Comparison of ENCODE assay signal across 8 cellular contexts in the genomic region with DNA sequence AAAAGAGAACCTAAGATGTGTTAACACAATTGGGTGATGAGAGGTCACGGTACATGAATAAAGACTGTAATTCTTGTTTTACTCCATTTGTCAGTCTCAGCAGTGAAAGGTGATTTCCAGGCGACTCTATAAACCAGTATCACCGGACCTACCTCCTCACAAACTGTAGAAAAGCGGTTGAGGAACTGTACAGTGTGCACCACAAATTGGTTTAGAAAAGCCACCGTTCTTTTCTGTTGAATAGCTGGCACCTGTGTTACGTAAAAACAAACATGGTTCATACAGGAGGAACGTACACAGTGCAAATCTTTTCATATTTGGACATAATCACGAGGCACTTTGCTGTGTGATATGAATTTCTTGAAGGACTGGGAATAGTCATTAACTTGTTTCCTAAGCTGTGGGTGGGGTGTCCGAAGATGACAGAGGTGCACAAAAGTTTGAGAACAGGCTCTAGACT. TPM values are rescaled to one million over a fixed set of nuclear protein-coding genes. Genes with fewer than 3 reads are reported as not detected.
A peak's percentile ranks its signal among the peaks of the same experiment; 100 is the strongest.
DNase-seq lines count a peak whose midpoint lies in the region; ATAC-seq and TF ChIP-seq lines count a peak whose summit lies in the region.

No MANE protein-coding gene starts in this region.

- H3K36me3 ChIP-seq in endodermal cell (ENCODE audit: control insufficient read depth, insufficient read depth, low read length), result peaks cover 20% of the 10 kb centered on the region

- peak overlapping the region; percentile 91 for H3K4me3 ChIP-seq in endodermal cell (ENCODE audit: low read length)

- DNase-seq in NOMO-1 (lab: John Stamatoyannopoulos, UW; ENCODE audit: unreplicated experiment in 2 of 2), result peak; percentile 13 to 19
- no peak for DNase-seq in NOMO-1 treated with dmso at 0.1 percent for 144 hours (lab: John Stamatoyannopoulos, UW; ENCODE audit: unreplicated experiment)
- peak; percentile 7 for DNase-seq in RPMI8226
- no peak for DNase-seq in endodermal cell
- peak; percentile 45 for DNase-seq in naive B cell
- no peak for DNase-seq in hippocampal formation (lab: John Stamatoyannopoulos, UW)
- no peak for DNase-seq in inferior parietal cortex (ENCODE audit: extremely low spot score)

- H3K27ac Mint-ChIP-seq in endodermal cell (peak overlapping the region; percentile 94), naive B cell (peak overlapping the region; percentile 91 to 100 (median 99))

- peaks cover 10% of the 10 kb centered on the region for H3K4me1 ChIP-seq in endodermal cell (ENCODE audit: control insufficient read depth, insufficient read depth, low read length)

- ATAC-seq in HG02763 (IDR thresholded peaks at IDR 0.05; ENCODE audit: unreplicated experiment) (peak; percentile 30), naive B cell (ENCODE audit: low read depth in 2 of 2) (peak; percentile 56 to 68)

- 69 to 85% methylated on average over 9 of the region's 9 CpGs for WGBS in endodermal cell (ENCODE audit: insufficient coverage in 1 of 2, insufficient read length in 1 of 2), 2 experiments

- H3K9me3 ChIP-seq in endodermal cell (ENCODE audit: control insufficient read depth, low read length), result peaks cover 17% of the 10 kb centered on the region

- H3K27me3 Mint-ChIP-seq in endodermal cell (ENCODE audit: insufficient read depth) (no peaks in the 10 kb centered on the region), naive B cell (peaks cover 0 to 20% (median 8%) of the 10 kb centered on the region in 3 donors)

- no peak for TF ChIP-seq CTCF in endodermal cell (conservative IDR thresholded peaks at IDR 0.05)

- H3K4me3 Mint-ChIP-seq in endodermal cell (peak overlapping the region; percentile 95), naive B cell (peak overlapping the region; percentile 89 to 99 (median 98))

- H3K9ac ChIP-seq in endodermal cell (ENCODE audit: extremely low read depth, low read length, poor library complexity, severe bottlenecking), result peak overlapping the region; percentile 63

- no peak overlapping the region for H3K27ac ChIP-seq in endodermal cell (ENCODE audit: low read depth, low read length)

- no peaks in the 10 kb centered on the region for H3K27me3 ChIP-seq in endodermal cell (ENCODE audit: control insufficient read depth, insufficient read depth, low read length, poor library complexity, severe bottlenecking)

- H3K36me3 Mint-ChIP-seq in endodermal cell (ENCODE audit: low read depth), result peaks cover 18% of the 10 kb centered on the region
- H3K36me3 Mint-ChIP-seq in naive B cell, result peaks cover 8 to 14% of the 10 kb centered on the region in 2 donors

- H3K9me3 Mint-ChIP-seq in endodermal cell, result no peaks in the 10 kb centered on the region
- H3K9me3 Mint-ChIP-seq in naive B cell, result peaks cover 0 to 2% (median 0%) of the 10 kb centered on the region in 7 donors

- H3K4me1 Mint-ChIP-seq in endodermal cell (peaks cover 18% of the 10 kb centered on the region), naive B cell (peaks cover 26 to 39% (median 29%) of the 10 kb centered on the region in 3 donors)

RNA-seq across cellular contexts. Expression of gene WASHC3, which starts 0.7 kb away (rescaled TPM):
- total RNA-seq in endodermal cell, result 10 to 100 TPM; 18.4 to 18.8 TPM
- 20.1 TPM for polyA plus RNA-seq in endodermal cell (2013, experiment 1 of 2)
- 26.2 TPM for polyA plus RNA-seq in endodermal cell (2013, experiment 2 of 2)
- polyA plus RNA-seq in naive B cell (ENCODE audit: low read depth in 6 of 6), result 100 to 1,000 TPM in 5 of 6 donors, 10 to 100 TPM in 1; 77.8 to 146 (median 122) TPM

RNA-seq across cellular contexts. Expression of gene NUP37, which starts 58.8 kb away (rescaled TPM):
- total RNA-seq in endodermal cell, result 10 to 100 TPM; 59.4 to 74.7 TPM
- 59.1 TPM for polyA plus RNA-seq in endodermal cell (2013, experiment 1 of 2)
- polyA plus RNA-seq in endodermal cell (2013, experiment 2 of 2), result 57.5 TPM
- 10 to 100 TPM; 31.4 to 39.6 (median 37.6) TPM for polyA plus RNA-seq in naive B cell (ENCODE audit: low read depth in 6 of 6)

RNA-seq across cellular contexts. Expression of gene PARPBP, which starts 58.9 kb away (rescaled TPM):
- total RNA-seq in endodermal cell, result 10 to 100 TPM; 28.3 to 30.0 TPM
- polyA plus RNA-seq in endodermal cell (2013, experiment 1 of 2), result 26.6 TPM
- polyA plus RNA-seq in endodermal cell (2013, experiment 2 of 2), result 28.4 TPM
- polyA plus RNA-seq in naive B cell (ENCODE audit: low read depth in 6 of 6), result 1 to 10 TPM; 2.3 to 3.0 (median 2.6) TPM

Comparison
In these comparisons a context has a peak if more than half of its experiments do, and no peak if none do; other contexts are left out.
1. DNase-seq: peak in NOMO-1 (2 of 2), RPMI8226 (single experiment) and naive B cell (single experiment); none in NOMO-1 treated with dmso at 0.1 percent for 144 hours (single experiment), endodermal cell (single experiment), hippocampal formation (0 of 2) and inferior parietal cortex (single experiment).